Comparison of ENCODE assay signal across 8 cellular contexts in the genomic region with DNA sequence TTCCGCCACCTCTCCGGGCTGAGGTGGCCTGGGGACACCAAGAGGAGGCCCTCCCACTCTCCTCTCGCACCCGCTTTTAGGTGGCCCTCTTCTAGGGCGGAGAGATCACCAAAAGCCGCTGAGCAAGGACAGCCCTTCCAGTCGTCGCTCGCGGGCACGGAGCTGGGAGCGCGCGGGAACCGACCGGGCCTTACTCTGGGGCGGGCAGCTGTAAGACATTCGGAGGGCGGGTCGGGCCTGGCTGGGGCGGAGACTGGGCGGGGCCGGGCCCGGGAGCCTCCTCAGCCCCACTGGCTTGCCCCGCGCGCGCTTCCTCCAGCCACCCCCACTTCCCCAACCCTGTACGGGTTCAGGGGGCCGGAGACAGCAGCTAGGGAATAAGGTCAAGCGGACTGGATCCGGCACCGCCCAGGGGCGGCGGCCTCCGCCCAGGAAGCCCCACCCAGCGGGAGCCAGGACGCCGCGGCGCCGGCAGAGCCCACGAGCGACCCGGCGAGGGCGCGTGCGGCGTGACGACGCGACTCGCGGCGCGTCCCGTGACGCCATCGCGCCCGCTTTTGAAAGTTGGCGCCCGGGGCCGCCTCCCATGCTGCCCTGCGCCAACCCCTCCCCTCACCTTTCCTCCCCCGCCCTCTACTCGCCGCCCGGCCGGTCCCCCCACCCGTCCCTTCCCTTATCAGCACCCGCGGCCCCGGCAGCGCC. TPM values are rescaled to one million over a fixed set of nuclear protein-coding genes. Genes with fewer than 3 reads are reported as not detected.
DNase-seq lines count a peak whose midpoint lies in the region; ATAC-seq, FAIRE-seq and TF ChIP-seq lines count a peak whose summit lies in the region.

No MANE protein-coding gene starts in this region.

- ATAC-seq in GM18867 (IDR thresholded peaks at IDR 0.05; ENCODE audit: unreplicated experiment) = peak; percentile 82
- peak; percentile 84 for ATAC-seq in HG03097 (IDR thresholded peaks at IDR 0.05; ENCODE audit: low FRiP score, unreplicated experiment)

- H3K36me3 ChIP-seq in breast epithelium = no peaks in the 10 kb centered on the region
- H3K36me3 ChIP-seq in small intestine (ENCODE audit: control insufficient read depth in 2 of 2, insufficient read depth in 2 of 2, low read length in 2 of 2) = no peaks in the 10 kb centered on the region

- intact Hi-C loops in breast epithelium (cut with DNase I; ENCODE audit: low total_unique reads) = no loop called here

- H3K4me3 ChIP-seq in breast epithelium (peak overlapping the region; percentile 84 to 97 (median 95)), small intestine (ENCODE audit: low read depth in 1 of 2, low read length in 2 of 2) (peak overlapping the region; percentile 97)

- peaks cover 8% of the 10 kb centered on the region in 2 donors for H3K4me1 ChIP-seq in breast epithelium
- peaks cover 0 to 2% of the 10 kb centered on the region in 2 donors for H3K4me1 ChIP-seq in small intestine (ENCODE audit: control insufficient read depth in 2 of 2, insufficient read depth in 1 of 2, low read depth in 1 of 2, low read length in 1 of 2)

- no peak for FAIRE-seq in small intestine (lab: Jason Lieb, UNC)

- in situ Hi-C loops in ACHN (cut with HindIII; ENCODE audit: low pct_ligation_motif_present, low pct_unique_long_range_greater_than_20kb, low sequenced_read_pairs) = no loop called here

- H3K9me3 ChIP-seq in breast epithelium (no peaks in the 10 kb centered on the region), small intestine (ENCODE audit: control insufficient read depth, low read depth) (no peaks in the 10 kb centered on the region)

- peak; percentile 98 for DNase-seq in ACHN
- DNase-seq in NCI-H2196 (lab: John Stamatoyannopoulos, UW; ENCODE audit: unreplicated experiment) = peak; percentile 88
- peak; percentile 95 to 96 for DNase-seq in breast epithelium (ENCODE audit: low spot score in 2 of 2)
- peak; percentile 97 for DNase-seq in iPS-NIHi7 (ENCODE audit: extremely low spot score)
- DNase-seq in small intestine = peak; percentile 98

- 0% methylated on average over 41 to 76 of the region's 76 CpGs for WGBS in small intestine, 3 donors

- H3K27me3 ChIP-seq in breast epithelium (no peaks in the 10 kb centered on the region), small intestine (ENCODE audit: control insufficient read depth in 2 of 2, insufficient read depth in 2 of 2, low read length in 2 of 2) (no peaks in the 10 kb centered on the region)

- H3K27ac ChIP-seq in VCaP = peak overlapping the region; percentile 97
- H3K27ac ChIP-seq in breast epithelium = peak overlapping the region; percentile 97 to 100
- H3K27ac ChIP-seq in small intestine (ENCODE audit: low read depth in 1 of 2, low read length in 1 of 2) = peak overlapping the region; percentile 99 to 100

- no peak for TF ChIP-seq POLR2A in breast epithelium (IDR thresholded peaks at IDR 0.05)

- TF ChIP-seq CTCF in VCaP (conservative IDR thresholded peaks at IDR 0.05) = no peak
- no peak for TF ChIP-seq CTCF in breast epithelium (IDR thresholded peaks at IDR 0.05)

RNA-seq across cellular contexts. Expression of a gene that starts 0.4 kb away (rescaled TPM):
- 10 to 100 TPM; 27.8 to 51.7 (median 38.0) TPM for total RNA-seq in breast epithelium
- 10 to 100 TPM; 23.5 to 24.6 (median 23.7) TPM for polyA plus RNA-seq in small intestine

RNA-seq across cellular contexts. Expression of a gene that starts 33.3 kb away (rescaled TPM):
- total RNA-seq in breast epithelium = 10 to 100 TPM; 32.0 to 50.5 (median 33.4) TPM
- polyA plus RNA-seq in small intestine = 10 to 100 TPM in 2 of 3 donors, 1 to 10 TPM in 1; 2.9 to 19.1 (median 11.3) TPM

Comparison
In these comparisons a context has a peak if more than half of its experiments do, and no peak if none do; other contexts are left out.
1. Peak in every context shown above with its lines: DNase-seq, ATAC-seq, H3K4me3 ChIP-seq and H3K27ac ChIP-seq.